In the genomic region with DNA sequence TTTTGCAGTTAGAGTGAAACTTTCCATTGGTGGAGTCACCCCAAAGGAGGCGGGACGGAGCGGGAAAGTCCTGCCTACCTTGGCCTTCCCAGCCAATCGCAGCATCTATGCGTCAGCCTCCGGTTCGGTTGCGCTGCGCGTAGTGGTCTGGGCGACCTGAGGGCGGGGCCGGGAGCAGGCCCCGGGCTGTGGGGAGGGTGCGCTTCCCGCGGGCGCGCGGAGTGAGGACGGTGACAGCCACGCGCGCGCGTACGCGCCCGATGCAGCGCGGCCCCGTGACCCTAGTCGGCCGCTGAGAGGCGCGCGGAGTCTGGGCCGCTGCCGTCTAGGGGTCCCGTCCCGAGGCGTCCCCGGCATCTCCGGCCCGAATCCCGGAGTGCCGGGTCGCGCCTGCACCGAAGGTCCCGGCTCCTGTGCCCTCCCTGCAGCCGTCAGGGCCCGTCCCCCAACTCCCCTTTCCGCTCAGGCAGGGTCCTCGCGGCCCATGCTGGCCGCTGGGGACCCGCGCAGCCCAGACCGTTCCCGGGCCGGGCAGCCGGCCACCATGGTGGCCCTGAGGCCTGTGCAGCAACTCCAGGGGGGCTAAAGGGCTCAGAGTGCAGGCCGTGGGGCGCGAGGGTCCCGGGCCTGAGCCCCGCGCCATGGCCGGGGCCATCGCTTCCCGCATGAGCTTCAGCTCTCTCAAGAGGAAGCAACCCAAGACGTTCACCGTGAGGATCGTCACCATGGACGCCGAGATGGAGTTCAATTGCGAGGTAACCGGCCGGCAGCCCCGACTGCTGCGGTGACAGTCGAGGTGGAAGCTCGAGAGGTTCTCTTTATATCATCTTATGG, we compare ENCODE assay signal across 1 cellular context.
TF ChIP-seq lines count a peak whose summit lies in the region.

A gene (plus strand): TSS at position 276 of the 834 bp plus-strand sequence. CDS start 366 bp downstream, at position 642.

TF ChIP-seq in HEK293, 187 proteins besides CTCF, POLR2A, EP300 and RAD21 (continued from another document):
- TF ChIP-seq, protein P1, sequence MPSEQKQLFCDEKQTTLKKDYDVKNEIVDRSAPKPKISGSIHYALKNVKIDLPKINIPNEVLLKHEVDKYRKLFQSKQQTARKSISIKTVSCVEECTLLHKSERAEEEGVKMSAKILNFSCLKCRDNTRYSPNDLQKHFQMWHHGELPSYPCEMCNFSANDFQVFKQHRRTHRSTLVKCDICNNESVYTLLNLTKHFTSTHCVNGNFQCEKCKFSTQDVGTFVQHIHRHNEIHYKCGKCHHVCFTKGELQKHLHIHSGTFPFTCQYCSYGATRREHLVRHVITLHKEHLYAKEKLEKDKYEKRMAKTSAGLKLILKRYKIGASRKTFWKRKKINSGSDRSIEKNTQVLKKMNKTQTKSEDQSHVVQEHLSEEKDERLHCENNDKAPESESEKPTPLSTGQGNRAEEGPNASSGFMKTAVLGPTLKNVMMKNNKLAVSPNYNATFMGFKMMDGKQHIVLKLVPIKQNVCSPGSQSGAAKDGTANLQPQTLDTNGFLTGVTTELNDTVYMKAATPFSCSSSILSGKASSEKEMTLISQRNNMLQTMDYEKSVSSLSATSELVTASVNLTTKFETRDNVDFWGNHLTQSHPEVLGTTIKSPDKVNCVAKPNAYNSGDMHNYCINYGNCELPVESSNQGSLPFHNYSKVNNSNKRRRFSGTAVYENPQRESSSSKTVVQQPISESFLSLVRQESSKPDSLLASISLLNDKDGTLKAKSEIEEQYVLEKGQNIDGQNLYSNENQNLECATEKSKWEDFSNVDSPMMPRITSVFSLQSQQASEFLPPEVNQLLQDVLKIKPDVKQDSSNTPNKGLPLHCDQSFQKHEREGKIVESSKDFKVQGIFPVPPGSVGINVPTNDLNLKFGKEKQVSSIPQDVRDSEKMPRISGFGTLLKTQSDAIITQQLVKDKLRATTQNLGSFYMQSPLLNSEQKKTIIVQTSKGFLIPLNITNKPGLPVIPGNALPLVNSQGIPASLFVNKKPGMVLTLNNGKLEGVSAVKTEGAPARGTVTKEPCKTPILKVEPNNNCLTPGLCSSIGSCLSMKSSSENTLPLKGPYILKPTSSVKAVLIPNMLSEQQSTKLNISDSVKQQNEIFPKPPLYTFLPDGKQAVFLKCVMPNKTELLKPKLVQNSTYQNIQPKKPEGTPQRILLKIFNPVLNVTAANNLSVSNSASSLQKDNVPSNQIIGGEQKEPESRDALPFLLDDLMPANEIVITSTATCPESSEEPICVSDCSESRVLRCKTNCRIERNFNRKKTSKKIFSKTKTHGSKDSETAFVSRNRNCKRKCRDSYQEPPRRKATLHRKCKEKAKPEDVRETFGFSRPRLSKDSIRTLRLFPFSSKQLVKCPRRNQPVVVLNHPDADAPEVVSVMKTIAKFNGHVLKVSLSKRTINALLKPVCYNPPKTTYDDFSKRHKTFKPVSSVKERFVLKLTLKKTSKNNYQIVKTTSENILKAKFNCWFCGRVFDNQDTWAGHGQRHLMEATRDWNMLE (tag by site-specific recombination; conservative IDR thresholded peaks at IDR 0.05; ENCODE audit: low read depth), result 0 out of 2 replicates have a peak, but pooled peaks have one; percentile 0
- TF ChIP-seq ZNF223 (tag by site-specific recombination; IDR thresholded peaks at IDR 0.05) (peak; percentile 82), ZNF707 (tag by site-specific recombination; IDR thresholded peaks at IDR 0.05) (no peak), ZNF600 (tag by site-specific recombination; IDR thresholded peaks at IDR 0.05) (0 out of 2 replicates have a peak, but pooled peaks have one; percentile 31), MEIS1 (CRISPR knock-in tag; IDR thresholded peaks at IDR 0.05; ENCODE audit: borderline replicate concordance) (no peak), ZNF350 (tag by site-specific recombination; IDR thresholded peaks at IDR 0.05) (peak; percentile 96), GLI4 (tag by site-specific recombination; IDR thresholded peaks at IDR 0.05) (no peak), TRIM28 (IDR thresholded peaks at IDR 0.05; ENCODE audit: borderline replicate concordance, low read length) (peak; percentile 91; the same call in 1 of the 2 replicates), KLF8 (tag by site-specific recombination; IDR thresholded peaks at IDR 0.05) (0 out of 2 replicates have a peak, but pooled peaks have one; percentile 12), IKZF3 (tag by site-specific recombination; IDR thresholded peaks at IDR 0.05) (0 out of 2 replicates have a peak, but pooled peaks have one; percentile 27), ZNF169 (tag by site-specific recombination; IDR thresholded peaks at IDR 0.05) (no peak), ZFP37 (tag by site-specific recombination; IDR thresholded peaks at IDR 0.05) (peak; percentile 79), ZNF335 (tag by site-specific recombination; conservative IDR thresholded peaks at IDR 0.05) (peak; percentile 96), SP7 (tag by site-specific recombination; IDR thresholded peaks at IDR 0.05) (0 out of 2 replicates have a peak, but pooled peaks have one; percentile 9), ZNF76 (tag by site-specific recombination; IDR thresholded peaks at IDR 0.05; ENCODE audit: borderline replicate concordance, low read depth) (peak; percentile 49; the same call in 1 of the 2 replicates), ZNF423 (tag by site-specific recombination; IDR thresholded peaks at IDR 0.05) (no peak), ZNF324 (tag by site-specific recombination; IDR thresholded peaks at IDR 0.05) (peak; percentile 31; the same call in 1 of the 2 replicates), ZNF391 (tag by site-specific recombination; IDR thresholded peaks at IDR 0.05; ENCODE audit: borderline replicate concordance, low read depth) (0 out of 2 replicates have a peak, but pooled peaks have one; percentile 32), MZF1 (tag by site-specific recombination; IDR thresholded peaks at IDR 0.05; ENCODE audit: borderline replicate concordance) (no peak)
- TF ChIP-seq, protein P2, sequence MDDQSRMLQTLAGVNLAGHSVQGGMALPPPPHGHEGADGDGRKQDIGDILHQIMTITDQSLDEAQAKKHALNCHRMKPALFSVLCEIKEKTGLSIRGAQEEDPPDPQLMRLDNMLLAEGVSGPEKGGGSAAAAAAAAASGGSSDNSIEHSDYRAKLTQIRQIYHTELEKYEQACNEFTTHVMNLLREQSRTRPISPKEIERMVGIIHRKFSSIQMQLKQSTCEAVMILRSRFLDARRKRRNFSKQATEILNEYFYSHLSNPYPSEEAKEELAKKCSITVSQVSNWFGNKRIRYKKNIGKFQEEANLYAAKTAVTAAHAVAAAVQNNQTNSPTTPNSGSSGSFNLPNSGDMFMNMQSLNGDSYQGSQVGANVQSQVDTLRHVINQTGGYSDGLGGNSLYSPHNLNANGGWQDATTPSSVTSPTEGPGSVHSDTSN (CRISPR knock-in tag; IDR thresholded peaks at IDR 0.05), result no peak; the same call in 1 of the 2 replicates
- TF ChIP-seq, protein P3, sequence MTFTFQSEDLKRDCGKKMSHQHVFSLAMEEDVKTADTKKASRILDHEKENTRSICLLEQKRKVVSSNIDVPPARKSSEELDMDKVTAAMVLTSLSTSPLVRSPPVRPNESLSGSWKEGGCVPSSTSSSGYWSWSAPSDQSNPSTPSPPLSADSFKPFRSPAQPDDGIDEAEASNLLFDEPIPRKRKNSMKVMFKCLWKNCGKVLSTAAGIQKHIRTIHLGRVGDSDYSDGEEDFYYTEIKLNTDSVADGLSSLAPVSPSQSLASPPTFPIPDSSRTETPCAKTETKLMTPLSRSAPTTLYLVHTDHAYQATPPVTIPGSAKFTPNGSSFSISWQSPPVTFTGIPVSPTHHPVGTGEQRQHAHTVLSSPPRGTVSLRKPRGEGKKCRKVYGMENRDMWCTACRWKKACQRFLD (tag by site-specific recombination; IDR thresholded peaks at IDR 0.05), result no peak
- TF ChIP-seq, protein P4, sequence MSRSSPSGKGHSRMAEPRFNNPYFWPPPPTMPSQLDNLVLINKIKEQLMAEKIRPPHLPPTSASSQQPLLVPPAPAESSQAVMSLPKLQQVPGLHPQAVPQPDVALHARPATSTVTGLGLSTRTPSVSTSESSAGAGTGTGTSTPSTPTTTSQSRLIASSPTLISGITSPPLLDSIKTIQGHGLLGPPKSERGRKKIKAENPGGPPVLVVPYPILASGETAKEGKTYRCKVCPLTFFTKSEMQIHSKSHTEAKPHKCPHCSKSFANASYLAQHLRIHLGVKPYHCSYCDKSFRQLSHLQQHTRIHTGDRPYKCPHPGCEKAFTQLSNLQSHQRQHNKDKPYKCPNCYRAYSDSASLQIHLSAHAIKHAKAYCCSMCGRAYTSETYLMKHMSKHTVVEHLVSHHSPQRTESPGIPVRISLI (tag by site-specific recombination; IDR thresholded peaks at IDR 0.05), result peak; percentile 100
- TF ChIP-seq, protein P5, sequence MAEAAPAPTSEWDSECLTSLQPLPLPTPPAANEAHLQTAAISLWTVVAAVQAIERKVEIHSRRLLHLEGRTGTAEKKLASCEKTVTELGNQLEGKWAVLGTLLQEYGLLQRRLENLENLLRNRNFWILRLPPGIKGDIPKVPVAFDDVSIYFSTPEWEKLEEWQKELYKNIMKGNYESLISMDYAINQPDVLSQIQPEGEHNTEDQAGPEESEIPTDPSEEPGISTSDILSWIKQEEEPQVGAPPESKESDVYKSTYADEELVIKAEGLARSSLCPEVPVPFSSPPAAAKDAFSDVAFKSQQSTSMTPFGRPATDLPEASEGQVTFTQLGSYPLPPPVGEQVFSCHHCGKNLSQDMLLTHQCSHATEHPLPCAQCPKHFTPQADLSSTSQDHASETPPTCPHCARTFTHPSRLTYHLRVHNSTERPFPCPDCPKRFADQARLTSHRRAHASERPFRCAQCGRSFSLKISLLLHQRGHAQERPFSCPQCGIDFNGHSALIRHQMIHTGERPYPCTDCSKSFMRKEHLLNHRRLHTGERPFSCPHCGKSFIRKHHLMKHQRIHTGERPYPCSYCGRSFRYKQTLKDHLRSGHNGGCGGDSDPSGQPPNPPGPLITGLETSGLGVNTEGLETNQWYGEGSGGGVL (tag by site-specific recombination; IDR thresholded peaks at IDR 0.05), result peak; percentile 74
- TF ChIP-seq, protein P6, sequence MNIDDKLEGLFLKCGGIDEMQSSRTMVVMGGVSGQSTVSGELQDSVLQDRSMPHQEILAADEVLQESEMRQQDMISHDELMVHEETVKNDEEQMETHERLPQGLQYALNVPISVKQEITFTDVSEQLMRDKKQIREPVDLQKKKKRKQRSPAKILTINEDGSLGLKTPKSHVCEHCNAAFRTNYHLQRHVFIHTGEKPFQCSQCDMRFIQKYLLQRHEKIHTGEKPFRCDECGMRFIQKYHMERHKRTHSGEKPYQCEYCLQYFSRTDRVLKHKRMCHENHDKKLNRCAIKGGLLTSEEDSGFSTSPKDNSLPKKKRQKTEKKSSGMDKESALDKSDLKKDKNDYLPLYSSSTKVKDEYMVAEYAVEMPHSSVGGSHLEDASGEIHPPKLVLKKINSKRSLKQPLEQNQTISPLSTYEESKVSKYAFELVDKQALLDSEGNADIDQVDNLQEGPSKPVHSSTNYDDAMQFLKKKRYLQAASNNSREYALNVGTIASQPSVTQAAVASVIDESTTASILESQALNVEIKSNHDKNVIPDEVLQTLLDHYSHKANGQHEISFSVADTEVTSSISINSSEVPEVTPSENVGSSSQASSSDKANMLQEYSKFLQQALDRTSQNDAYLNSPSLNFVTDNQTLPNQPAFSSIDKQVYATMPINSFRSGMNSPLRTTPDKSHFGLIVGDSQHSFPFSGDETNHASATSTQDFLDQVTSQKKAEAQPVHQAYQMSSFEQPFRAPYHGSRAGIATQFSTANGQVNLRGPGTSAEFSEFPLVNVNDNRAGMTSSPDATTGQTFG (tag by site-specific recombination; IDR thresholded peaks at IDR 0.05; ENCODE audit: borderline replicate concordance), result no peak
- TF ChIP-seq, protein P7, sequence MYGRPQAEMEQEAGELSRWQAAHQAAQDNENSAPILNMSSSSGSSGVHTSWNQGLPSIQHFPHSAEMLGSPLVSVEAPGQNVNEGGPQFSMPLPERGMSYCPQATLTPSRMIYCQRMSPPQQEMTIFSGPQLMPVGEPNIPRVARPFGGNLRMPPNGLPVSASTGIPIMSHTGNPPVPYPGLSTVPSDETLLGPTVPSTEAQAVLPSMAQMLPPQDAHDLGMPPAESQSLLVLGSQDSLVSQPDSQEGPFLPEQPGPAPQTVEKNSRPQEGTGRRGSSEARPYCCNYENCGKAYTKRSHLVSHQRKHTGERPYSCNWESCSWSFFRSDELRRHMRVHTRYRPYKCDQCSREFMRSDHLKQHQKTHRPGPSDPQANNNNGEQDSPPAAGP (tag by site-specific recombination; IDR thresholded peaks at IDR 0.05), result no peak
